Comparison of ENCODE assay signal across 19 cellular contexts in genomic region chr6:157452096-157452495, GRCh38.
DNase-seq lines count a peak whose midpoint lies in the region; ATAC-seq, FAIRE-seq and TF ChIP-seq lines count a peak whose summit lies in the region.
"Had no signal": no experiment of that assay in that cellular context is flagged by ENCODE, and none has a peak within 500 bp of the region (broad histone marks: within the 10 kb centered on the region; RNA-seq: fewer than 3 reads in every experiment).

No MANE protein-coding gene starts in this region.

- H4K20me1 ChIP-seq in K562 (replicated peaks; ENCODE audit: control insufficient read depth, insufficient read depth, low read length), result 0 out of 2 replicates have a peak, but pooled peaks cover 5% of the 10 kb centered on the region

- no TSS peak for BruUV-seq in K562 (replicated peaks; lab: Mats Ljungman, UMichigan)

- H3K79me2 ChIP-seq in K562 (ENCODE audit: control insufficient read depth, insufficient read depth, low read length), result peaks cover 21% of the 10 kb centered on the region; the same call in 2 of the 3 replicates

- no peaks in the 10 kb centered on the region for H3K9me1 ChIP-seq in K562 (ENCODE audit: control insufficient read depth, insufficient read depth, low read length)

- CTCF ChIA-PET in HEK293 (lab: Yijun Ruan, JAX) (no interaction called here), K562 (lab: Yijun Ruan, JAX; ENCODE audit: low intra/inter-chr PET ratio) (no interaction called here)

- no peak overlapping the region for H2AFZ ChIP-seq in K562 (ENCODE audit: low read depth, low read length)
- H2AFZ ChIP-seq: GM23338 had no signal

- H3K4me2 ChIP-seq in K562 (ENCODE audit: insufficient read depth, low read length), result no peak overlapping the region
- H3K4me2 ChIP-seq: GM23338 had no signal

- H3K9ac ChIP-seq in K562 (ENCODE audit: insufficient read depth in 1 of 2, low read depth in 2 of 2, low read length in 2 of 2), result no peak overlapping the region

- DNase-seq in K562 (ENCODE audit: extremely low read depth in 1 of 4, low spot score in 3 of 4) (no peak), left lobe of liver (ENCODE audit: low spot score) (no peak), renal cortical epithelial cell (ENCODE audit: low read depth) (peak; percentile 90), NCI-H2171 (lab: John Stamatoyannopoulos, UW) (no peak), inferior parietal cortex (ENCODE audit: extremely low spot score) (no peak)
- DNase-seq: C1 segment of cervical spinal cord; Calu3; CD4-positive, alpha-beta T cell; DMS 273 treated with DMSO at 0.1 percent for 48 hours; DMS79 treated with DMSO at 0.1 percent for 48 hours; EL; H7 had no signal

- TF ChIP-seq EP300 in K562 (IDR thresholded peaks at IDR 0.05; ENCODE audit: low read length), result no peak

- FAIRE-seq in K562 (lab: Jason Lieb, UNC), result no peak
- FAIRE-seq: A204.1, G401.6, GM12891, HTR-8/SVneo had no signal

- no peak overlapping the region for H3K27ac ChIP-seq in HEK293 (ENCODE audit: extremely low read depth, low read depth, low read length)
- no peak overlapping the region for H3K27ac ChIP-seq in K562 (ENCODE audit: extremely low read depth, low read depth, low read length)

- H3K9me3 ChIP-seq in HEK293 (ENCODE audit: control insufficient read depth, insufficient read depth, low read depth, low read length) (no peaks in the 10 kb centered on the region), K562 (replicated peaks; ENCODE audit: control insufficient read depth, insufficient read depth, low read depth, low read length) (no peaks in the 10 kb centered on the region)

- H3K4me3 ChIP-seq in HEK293 (ENCODE audit: low read depth, low read length), result no peak overlapping the region
- no peak overlapping the region for H3K4me3 ChIP-seq in K562
- H3K4me3 ChIP-seq: GM23338 had no signal

- POLR2A ChIA-PET in HEK293 (lab: Yijun Ruan, JAX) (interaction anchor here (0.7 kb wide), 2 partner anchors 50 to 652 kb away, joined by 3 to 4 read pairs; no protein-coding TSS in a partner anchor), K562 (lab: Yijun Ruan, JAX) (interaction anchor here (0.6 to 2.0 kb wide), 5 partner anchors 11 to 30 kb away, joined by 3 to 6 read pairs (median 3); no protein-coding TSS in a partner anchor)

- TF ChIP-seq RAD21 in K562 (CRISPR knock-in tag; conservative IDR thresholded peaks at IDR 0.05 in 1 of 2, IDR thresholded peaks at IDR 0.05 in 1 of 2), result no peak

- H3K4me1 ChIP-seq in HEK293 (ENCODE audit: control insufficient read depth, insufficient read depth, low read length) (peaks cover 8% of the 10 kb centered on the region), K562 (replicated peaks in 1 of 2; ENCODE audit: control insufficient read depth in 2 of 2, insufficient read depth in 2 of 2, low read length in 2 of 2) (peaks cover 22 to 23% of the 10 kb centered on the region in 2 experiments; a peak in 4 of 5 replicates)

- no peak for ATAC-seq in K562
- peak; percentile 41 for ATAC-seq in left lobe of liver
- ATAC-seq in HG03025 (IDR thresholded peaks at IDR 0.05; ENCODE audit: low FRiP score, unreplicated experiment), result no peak
- ATAC-seq: GM23338 had no signal

- TF ChIP-seq CTCF in HEK293 (tag by site-specific recombination; IDR thresholded peaks at IDR 0.05) (no peak), K562 (IDR thresholded peaks at IDR 0.05 in 2 of 3, conservative IDR thresholded peaks at IDR 0.05 in 1 of 3; ENCODE audit: insufficient read depth in 2 of 3, low read depth in 1 of 3, low read length in 3 of 3) (no peak)

- intact Hi-C loops in K562 (cut with micrococcal nuclease), result no loop called here

- TF ChIP-seq POLR2A in K562 (conservative IDR thresholded peaks at IDR 0.05), result no peak

- in situ Hi-C loops in K562 (cut with MboI), result no loop called here

- no peaks in the 10 kb centered on the region for H3K36me3 ChIP-seq in HEK293 (ENCODE audit: control insufficient read depth in 2 of 2, insufficient read depth in 1 of 2, low read length in 2 of 2)
- no peaks in the 10 kb centered on the region for H3K36me3 ChIP-seq in K562 (ENCODE audit: control insufficient read depth, insufficient read depth, low read length)

- H3K27me3 ChIP-seq in K562 (ENCODE audit: control insufficient read depth in 2 of 2, insufficient read depth in 2 of 2, low read length in 2 of 2), result no peaks in the 10 kb centered on the region

- WGBS in K562 (ENCODE audit: insufficient coverage, low coverage, missing lambda C conversion rate), result 28% methylated on average over 2 of the region's 2 CpGs

TF ChIP-seq in HEK293, 187 proteins besides CTCF, POLR2A, EP300 and RAD21:
- TF ChIP-seq ZFHX2 (tag by site-specific recombination; conservative IDR thresholded peaks at IDR 0.05) (0 out of 2 replicates have a peak, but pooled peaks have one; percentile 28), ZNF501 (tag by site-specific recombination; IDR thresholded peaks at IDR 0.05) (no peak), AEBP2 (tag by site-specific recombination; IDR thresholded peaks at IDR 0.05; ENCODE audit: borderline replicate concordance) (no peak), PRDM6 (tag by site-specific recombination; IDR thresholded peaks at IDR 0.05) (peak; percentile 38; the same call in 1 of the 2 replicates)

TF ChIP-seq in K562, 482 proteins besides CTCF, POLR2A, EP300 and RAD21:
- no peak for TF ChIP-seq TCF7 (IDR thresholded peaks at IDR 0.05; ENCODE audit: borderline replicate concordance)
- TF ChIP-seq MEIS2 (IDR thresholded peaks at IDR 0.05; ENCODE audit: partially characterized antibody), result peak; percentile 80
- peak; percentile 39; the same call in 1 of the 2 replicates for TF ChIP-seq ESRRA (IDR thresholded peaks at IDR 0.05; ENCODE audit: borderline replicate concordance, low read depth)
- TF ChIP-seq ZHX1 (conservative IDR thresholded peaks at IDR 0.05; ENCODE audit: low read length), result no peak
- peak; percentile 48; the same call in 1 of the 2 replicates for TF ChIP-seq PKNOX1 (IDR thresholded peaks at IDR 0.05)
- TF ChIP-seq FOXP1 (CRISPR knock-in tag; IDR thresholded peaks at IDR 0.05), result no peak
- no peak for TF ChIP-seq PBX2 (CRISPR knock-in tag; IDR thresholded peaks at IDR 0.05; ENCODE audit: low read depth)
- 0 out of 2 replicates have a peak, but pooled peaks have one; percentile 41 for TF ChIP-seq PBX2 (tag; conservative IDR thresholded peaks at IDR 0.05; ENCODE audit: low read depth)
